Comparison of ENCODE assay signal across 5 cellular contexts in genomic region chr7:151038951-151039849, GRCh38. TPM values are rescaled to one million over a fixed set of nuclear protein-coding genes. Genes with fewer than 3 reads are reported as not detected.
DNase-seq lines count a peak whose midpoint lies in the region; ATAC-seq and TF ChIP-seq lines count a peak whose summit lies in the region.

No MANE protein-coding gene starts in this region.

- no peaks in the 10 kb centered on the region for H3K36me3 Mint-ChIP-seq in WTC11

- ATAC-seq in HG03442 (IDR thresholded peaks at IDR 0.05; ENCODE audit: unreplicated experiment) (peak; percentile 56), WTC11 (peak; percentile 18)

- no peak overlapping the region for H3K4me3 Mint-ChIP-seq in WTC11

- DNase-seq in WTC11 (ENCODE audit: low spot score) = no peak
- peak; percentile 88 for DNase-seq in fibroblast of the conjunctiva (ENCODE audit: low read depth)
- peak; percentile 65 to 70 for DNase-seq in stimulated activated CD4-positive, alpha-beta T cell treated with anti-CD3 and anti-CD28 coated beads, Interleukin-2, amount 100 ng/mL, for 48 hours
- DNase-seq in GM20000 (ENCODE audit: low spot score) = no peak

- no peaks in the 10 kb centered on the region for H3K9me3 Mint-ChIP-seq in WTC11

- TF ChIP-seq CTCF in WTC11 (IDR thresholded peaks at IDR 0.05) = no peak
- no peak for TF ChIP-seq CTCF in GM20000 (IDR thresholded peaks at IDR 0.05; ENCODE audit: extremely low read depth, missing control alignments)

- H3K27ac Mint-ChIP-seq in WTC11 = no peak overlapping the region

- POLR2A ChIA-PET in WTC11 (lab: Charles Lee) = no interaction called here

- H3K4me1 Mint-ChIP-seq in WTC11 = no peaks in the 10 kb centered on the region

- no peaks in the 10 kb centered on the region for H3K27me3 Mint-ChIP-seq in WTC11 (ENCODE audit: low read depth)

- CTCF ChIA-PET in WTC11 (lab: Charles Lee) = interaction anchor here (1.0 to 1.7 kb wide), 2 partner anchors 21 to 72 kb away, joined by 3 to 6 read pairs; no protein-coding TSS in a partner anchor

TF ChIP-seq in WTC11, 78 proteins besides CTCF, POLR2A, EP300 and RAD21:
- TF ChIP-seq JAZF1 (CRISPR knock-in tag; IDR thresholded peaks at IDR 0.05) (no peak), MLX (CRISPR knock-in tag; IDR thresholded peaks at IDR 0.05) (no peak), ZNF281 (CRISPR knock-in tag; IDR thresholded peaks at IDR 0.05) (no peak), NFYB (CRISPR knock-in tag; conservative IDR thresholded peaks at IDR 0.05; ENCODE audit: low read depth) (no peak), CDX4 (CRISPR knock-in tag; IDR thresholded peaks at IDR 0.05; ENCODE audit: borderline replicate concordance) (no peak), IRF1 (CRISPR knock-in tag; IDR thresholded peaks at IDR 0.05) (no peak), ZNF423 (CRISPR knock-in tag; IDR thresholded peaks at IDR 0.05) (no peak)
- TF ChIP-seq, protein P1, sequence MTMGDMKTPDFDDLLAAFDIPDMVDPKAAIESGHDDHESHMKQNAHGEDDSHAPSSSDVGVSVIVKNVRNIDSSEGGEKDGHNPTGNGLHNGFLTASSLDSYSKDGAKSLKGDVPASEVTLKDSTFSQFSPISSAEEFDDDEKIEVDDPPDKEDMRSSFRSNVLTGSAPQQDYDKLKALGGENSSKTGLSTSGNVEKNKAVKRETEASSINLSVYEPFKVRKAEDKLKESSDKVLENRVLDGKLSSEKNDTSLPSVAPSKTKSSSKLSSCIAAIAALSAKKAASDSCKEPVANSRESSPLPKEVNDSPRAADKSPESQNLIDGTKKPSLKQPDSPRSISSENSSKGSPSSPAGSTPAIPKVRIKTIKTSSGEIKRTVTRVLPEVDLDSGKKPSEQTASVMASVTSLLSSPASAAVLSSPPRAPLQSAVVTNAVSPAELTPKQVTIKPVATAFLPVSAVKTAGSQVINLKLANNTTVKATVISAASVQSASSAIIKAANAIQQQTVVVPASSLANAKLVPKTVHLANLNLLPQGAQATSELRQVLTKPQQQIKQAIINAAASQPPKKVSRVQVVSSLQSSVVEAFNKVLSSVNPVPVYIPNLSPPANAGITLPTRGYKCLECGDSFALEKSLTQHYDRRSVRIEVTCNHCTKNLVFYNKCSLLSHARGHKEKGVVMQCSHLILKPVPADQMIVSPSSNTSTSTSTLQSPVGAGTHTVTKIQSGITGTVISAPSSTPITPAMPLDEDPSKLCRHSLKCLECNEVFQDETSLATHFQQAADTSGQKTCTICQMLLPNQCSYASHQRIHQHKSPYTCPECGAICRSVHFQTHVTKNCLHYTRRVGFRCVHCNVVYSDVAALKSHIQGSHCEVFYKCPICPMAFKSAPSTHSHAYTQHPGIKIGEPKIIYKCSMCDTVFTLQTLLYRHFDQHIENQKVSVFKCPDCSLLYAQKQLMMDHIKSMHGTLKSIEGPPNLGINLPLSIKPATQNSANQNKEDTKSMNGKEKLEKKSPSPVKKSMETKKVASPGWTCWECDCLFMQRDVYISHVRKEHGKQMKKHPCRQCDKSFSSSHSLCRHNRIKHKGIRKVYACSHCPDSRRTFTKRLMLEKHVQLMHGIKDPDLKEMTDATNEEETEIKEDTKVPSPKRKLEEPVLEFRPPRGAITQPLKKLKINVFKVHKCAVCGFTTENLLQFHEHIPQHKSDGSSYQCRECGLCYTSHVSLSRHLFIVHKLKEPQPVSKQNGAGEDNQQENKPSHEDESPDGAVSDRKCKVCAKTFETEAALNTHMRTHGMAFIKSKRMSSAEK (CRISPR knock-in tag; IDR thresholded peaks at IDR 0.05; ENCODE audit: borderline replicate concordance) = no peak

RNA-seq across cellular contexts. Expression of gene ASIC3, which starts 9.1 kb away (rescaled TPM):
- total RNA-seq in WTC11 (2021) = 3.4 to 5.5 TPM (median 5.2 TPM) in 3 replicates

RNA-seq across cellular contexts. Expression of gene ABCB8, which starts 10.9 kb away (rescaled TPM):
- total RNA-seq in WTC11 (2021) = 27.9 to 35.9 TPM (median 28.4 TPM) in 3 replicates

RNA-seq across cellular contexts. Expression of gene ATG9B, which starts 14.9 kb away (rescaled TPM):
- 2.4 to 3.8 TPM (median 2.4 TPM) in 3 replicates for total RNA-seq in WTC11 (2021)

RNA-seq across cellular contexts. Expression of gene CDK5, which starts 18.5 kb away (rescaled TPM):
- 23.6 to 27.8 TPM (median 24.5 TPM) in 3 replicates for total RNA-seq in WTC11 (2021)

RNA-seq across cellular contexts. Expression of gene SLC4A2, which starts 20.2 kb away (rescaled TPM):
- 131 to 164 TPM (median 131 TPM) in 3 replicates for total RNA-seq in WTC11 (2021)

Comparison
In these comparisons a context has a peak if more than half of its experiments do, and no peak if none do; other contexts are left out.
1. DNase-seq: peak in fibroblast of the conjunctiva (single experiment) and stimulated activated CD4-positive, alpha-beta T cell treated with anti-CD3 and anti-CD28 coated beads, Interleukin-2, amount 100 ng/mL, for 48 hours (2 of 2); none in WTC11 (single experiment) and GM20000 (single experiment).